ENCODE assay signal across 22 cellular contexts in genomic region chr9:120688758-120689157, GRCh38. TPM values are rescaled to one million over a fixed set of nuclear protein-coding genes. Genes with fewer than 3 reads are reported as not detected.
DNase-seq lines count a peak whose midpoint lies in the region; ATAC-seq, FAIRE-seq and TF ChIP-seq lines count a peak whose summit lies in the region.
"Had no signal": no experiment of that assay in that cellular context is flagged by ENCODE, and none has a peak within 500 bp of the region (broad histone marks: within the 10 kb centered on the region; RNA-seq: fewer than 3 reads in every experiment).

No MANE protein-coding gene starts in this region.

- 20% methylated on average over 3 of the region's 3 CpGs for WGBS in A549 (ENCODE audit: missing lambda C conversion rate)
- 51% methylated on average over 3 of the region's 3 CpGs for WGBS in prostate gland
- WGBS in suprapubic skin = 58% methylated on average over 3 of the region's 3 CpGs

- no peak for TF ChIP-seq EP300 in A549 (IDR thresholded peaks at IDR 0.05)
- no peak for TF ChIP-seq EP300 in suprapubic skin (IDR thresholded peaks at IDR 0.05)

- H3K4me1 ChIP-seq in A549 (peaks cover 90% of the 10 kb centered on the region), prostate gland (replicated peaks) (no peaks in the 10 kb centered on the region), left lung (peaks cover 9 to 75% of the 10 kb centered on the region in 2 donors), suprapubic skin (peaks cover 4% of the 10 kb centered on the region)
- H3K4me1 ChIP-seq: Peyer's patch had no signal

- H3K27ac ChIP-seq in A549 = peak overlapping the region; percentile 61 to 93
- peak overlapping the region; percentile 80 for H3K27ac ChIP-seq in substantia nigra (ENCODE audit: low read depth, low read length, poor library complexity, severe bottlenecking)
- no peak overlapping the region for H3K27ac ChIP-seq in prostate gland
- no peak overlapping the region for H3K27ac ChIP-seq in left lung
- H3K27ac ChIP-seq in suprapubic skin = no peak overlapping the region
- H3K27ac ChIP-seq: 22Rv1, C4-2B, Peyer's patch, SJCRH30 had no signal

- H3K4me3 ChIP-seq in A549 = no peak overlapping the region
- no peak overlapping the region for H3K4me3 ChIP-seq in prostate gland
- H3K4me3 ChIP-seq in left lung = no peak overlapping the region
- no peak overlapping the region for H3K4me3 ChIP-seq in suprapubic skin
- H3K4me3 ChIP-seq: Peyer's patch, SJCRH30 had no signal

- TF ChIP-seq POLR2A in A549 (IDR thresholded peaks at IDR 0.05; ENCODE audit: low read length) (no peak), prostate gland (IDR thresholded peaks at IDR 0.05) (no peak), suprapubic skin (IDR thresholded peaks at IDR 0.05) (no peak)

- POLR2A ChIA-PET in A549 (lab: Yijun Ruan, JAX) = no interaction called here

- ATAC-seq in A549 (no peak), left lung (no peak)
- ATAC-seq: HCT116 had no signal

- no peaks in the 10 kb centered on the region for H3K9me3 ChIP-seq in A549
- H3K9me3 ChIP-seq in prostate gland = no peaks in the 10 kb centered on the region
- no peaks in the 10 kb centered on the region for H3K9me3 ChIP-seq in left lung
- H3K9me3 ChIP-seq in suprapubic skin = no peaks in the 10 kb centered on the region
- H3K9me3 ChIP-seq: Peyer's patch, SJCRH30 had no signal

- H3K27me3 ChIP-seq in prostate gland (replicated peaks; ENCODE audit: insufficient read depth) = no peaks in the 10 kb centered on the region
- no peaks in the 10 kb centered on the region for H3K27me3 ChIP-seq in left lung
- H3K27me3 ChIP-seq in suprapubic skin = no peaks in the 10 kb centered on the region
- H3K27me3 ChIP-seq: Peyer's patch, SJCRH30 had no signal

- peak overlapping the region; percentile 54 for H3K4me2 ChIP-seq in A549

- CTCF ChIA-PET in A549 (lab: Yijun Ruan, JAX) = interaction anchor here (0.6 kb wide), 1 partner anchor 64 kb away, joined by 4 read pairs; no protein-coding TSS in a partner anchor

- intact Hi-C loops in prostate gland (cut with DNase I) (no loop called here), left lung (cut with DNase I) (no loop called here)

- TF ChIP-seq CTCF in A549 (IDR thresholded peaks at IDR 0.05) = no peak
- TF ChIP-seq CTCF in prostate gland (IDR thresholded peaks at IDR 0.05) = no peak
- no peak for TF ChIP-seq CTCF in left lung (IDR thresholded peaks at IDR 0.05)
- no peak for TF ChIP-seq CTCF in suprapubic skin (IDR thresholded peaks at IDR 0.05)

- H3K36me3 ChIP-seq in prostate gland (no peaks in the 10 kb centered on the region), left lung (no peaks in the 10 kb centered on the region), suprapubic skin (no peaks in the 10 kb centered on the region)
- H3K36me3 ChIP-seq: Peyer's patch, SJCRH30 had no signal

- FAIRE-seq in A549 (lab: Jason Lieb, UNC) = no peak
- FAIRE-seq: GM18507 had no signal

- no peak for TF ChIP-seq RAD21 in A549 (conservative IDR thresholded peaks at IDR 0.05 in 1 of 2, IDR thresholded peaks at IDR 0.05 in 1 of 2)

- DNase-seq in A549 (ENCODE audit: low read depth in 1 of 2, low spot score in 1 of 2) (no peak), astrocyte of the hippocampus (ENCODE audit: low read depth, low spot score) (peak; percentile 31), kidney tubule cell (ENCODE audit: low spot score) (peak; percentile 33), substantia nigra (lab: John Stamatoyannopoulos, UW) (no peak), prostate gland (ENCODE audit: low spot score) (no peak), activated T-cell treated with anti-CD3 and anti-CD28 coated beads for 4 hours (no peak), left lung (no peak), suprapubic skin (ENCODE audit: low spot score in 2 of 2) (no peak)
- DNase-seq: GDM1, GOT3, Kasumi-1, NCI-H1694, NCI-H2171, NCI-H345, NCI-H524, NCI-H82, Peyer's patch, SJCRH30 had no signal

TF ChIP-seq in A549, 52 proteins besides CTCF, POLR2A, EP300 and RAD21:
- no peak for TF ChIP-seq PHF8 (IDR thresholded peaks at IDR 0.05; ENCODE audit: borderline replicate concordance, low read depth)
- TF ChIP-seq, protein P1, sequence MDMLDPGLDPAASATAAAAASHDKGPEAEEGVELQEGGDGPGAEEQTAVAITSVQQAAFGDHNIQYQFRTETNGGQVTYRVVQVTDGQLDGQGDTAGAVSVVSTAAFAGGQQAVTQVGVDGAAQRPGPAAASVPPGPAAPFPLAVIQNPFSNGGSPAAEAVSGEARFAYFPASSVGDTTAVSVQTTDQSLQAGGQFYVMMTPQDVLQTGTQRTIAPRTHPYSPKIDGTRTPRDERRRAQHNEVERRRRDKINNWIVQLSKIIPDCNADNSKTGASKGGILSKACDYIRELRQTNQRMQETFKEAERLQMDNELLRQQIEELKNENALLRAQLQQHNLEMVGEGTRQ (IDR thresholded peaks at IDR 0.05) = no peak
- no peak for TF ChIP-seq ESRRA (IDR thresholded peaks at IDR 0.05; ENCODE audit: borderline replicate concordance, low read length)
- TF ChIP-seq KDM5A (IDR thresholded peaks at IDR 0.05) = no peak
- no peak for TF ChIP-seq CHD4 (IDR thresholded peaks at IDR 0.05; ENCODE audit: borderline replicate concordance)
- no peak for TF ChIP-seq HES2 (IDR thresholded peaks at IDR 0.05)
- no peak for TF ChIP-seq CHD2 (IDR thresholded peaks at IDR 0.05; ENCODE audit: low read length, partially characterized antibody)
- TF ChIP-seq REST (IDR thresholded peaks at IDR 0.05) = no peak
- no peak for TF ChIP-seq ZFP36 (IDR thresholded peaks at IDR 0.05; ENCODE audit: borderline replicate concordance, partially characterized antibody)
- TF ChIP-seq ZC3H11A (IDR thresholded peaks at IDR 0.05) = no peak

RNA-seq across cellular contexts. Expression of gene MEGF9, which starts 25.5 kb away (rescaled TPM):
- polyA plus RNA-seq in A549 (2011; rRNA removed) (25.7 and 32.8 TPM in 2 replicates), A549 (2017; fragmentation: RNase III; extraction: RNeasy Plus Mini Kit Qiagen cat#74134 plus additional on column Dnase treatment) (21.1 to 33.4 TPM (median 30.0 TPM) in 3 replicates)
- polyA plus RNA-seq in A549 (2012; cell fraction: cytosol; rRNA removed) = 7.3 and 9.4 TPM in 2 replicates
- 3.7 and 4.9 TPM in 2 replicates for polyA plus RNA-seq in A549 (2012; cell fraction: nucleus; rRNA removed)
- 15.9 and 19.0 TPM in 2 replicates for polyA minus RNA-seq in A549 (2011; rRNA and poly(A)+ RNA removed)
- total RNA-seq in prostate gland (10 to 100 TPM; 12.0 to 25.3 TPM), left lung (100 to 1,000 TPM in 1 of 2 donors, 10 to 100 TPM in 1; 75.1 to 103 TPM), suprapubic skin (10 to 100 TPM; 33.6 to 58.1 (median 46.0) TPM)

Comparison
In these comparisons a context has a peak if more than half of its experiments do, and no peak if none do; other contexts are left out.
1. DNase-seq: peak in astrocyte of the hippocampus (single experiment) and kidney tubule cell (single experiment); none in A549 (0 of 2), substantia nigra (0 of 49), prostate gland (single experiment), activated T-cell treated with anti-CD3 and anti-CD28 coated beads for 4 hours (single experiment), left lung (0 of 2) and suprapubic skin (0 of 2).
2. H3K27ac ChIP-seq: peak in A549 (2 of 2) and substantia nigra (single experiment); none in prostate gland (0 of 2), left lung (0 of 2) and suprapubic skin (single experiment).